Comparison of ENCODE assay signal across 8 cellular contexts in the genomic region with DNA sequence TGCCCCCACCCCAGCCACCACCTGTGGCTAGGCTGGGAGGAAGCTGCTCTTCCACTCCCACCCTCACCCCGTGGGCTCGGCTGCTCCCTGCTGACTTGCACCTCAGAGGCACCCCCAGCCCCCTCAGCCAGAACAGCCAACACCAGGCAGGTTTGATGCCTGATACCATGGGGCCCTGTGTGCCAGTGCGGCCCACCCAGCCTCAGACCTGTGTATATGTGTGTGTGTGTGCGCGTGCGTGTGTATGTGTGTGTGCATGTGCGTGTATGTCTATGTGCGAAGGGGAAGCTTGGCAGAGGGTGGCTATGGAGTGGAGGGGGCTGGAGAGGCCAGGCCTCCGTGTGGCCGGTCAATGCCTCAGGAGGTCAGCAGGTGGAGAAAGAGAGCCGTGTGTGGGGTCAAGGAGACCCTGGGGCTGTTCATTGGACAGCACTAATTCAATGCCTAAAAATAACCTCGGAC. TPM values are rescaled to one million over a fixed set of nuclear protein-coding genes. Genes with fewer than 3 reads are reported as not detected.
A peak's percentile ranks its signal among the peaks of the same experiment; 100 is the strongest.
DNase-seq lines count a peak whose midpoint lies in the region; ATAC-seq, FAIRE-seq and TF ChIP-seq lines count a peak whose summit lies in the region.

No MANE protein-coding gene starts in this region.

- no peaks in the 10 kb centered on the region for H3K27me3 ChIP-seq in BE2C
- H3K27me3 ChIP-seq in mesenchymal stem cell (ENCODE audit: control insufficient read depth in 1 of 2, insufficient read depth in 1 of 2, low read length in 2 of 2), result peaks cover 0 to 34% of the 10 kb centered on the region in 2 experiments
- no peaks in the 10 kb centered on the region for H3K27me3 ChIP-seq in small intestine (ENCODE audit: control insufficient read depth in 2 of 2, insufficient read depth in 2 of 2, low read length in 2 of 2)

- H3K9ac ChIP-seq in mesenchymal stem cell (ENCODE audit: low read length), result no peak overlapping the region

- no peak overlapping the region for H3K4me2 ChIP-seq in mesenchymal stem cell (ENCODE audit: low read length, poor library complexity, severe bottlenecking)

- no peak overlapping the region for H2AFZ ChIP-seq in mesenchymal stem cell (ENCODE audit: low read depth, low read length)

- ATAC-seq in GM21576 (IDR thresholded peaks at IDR 0.05; ENCODE audit: unreplicated experiment), result no peak

- H3K79me1 ChIP-seq in mesenchymal stem cell (replicated peaks; ENCODE audit: low read length, poor library complexity, severe bottlenecking), result no peaks in the 10 kb centered on the region

- H3K23ac ChIP-seq in mesenchymal stem cell (ENCODE audit: low read length in 2 of 2), result no peak overlapping the region

- H3K4ac ChIP-seq in mesenchymal stem cell (ENCODE audit: low read depth in 1 of 2, low read length in 2 of 2), result peak overlapping the region in 1 of 2 experiments; percentile 21

- no peak overlapping the region for H3K14ac ChIP-seq in mesenchymal stem cell (ENCODE audit: low read length in 2 of 2)

- peak overlapping the region in 1 of 2 experiments; percentile 72 for H3K18ac ChIP-seq in mesenchymal stem cell (ENCODE audit: low read depth in 1 of 2, low read length in 2 of 2)

- H4K8ac ChIP-seq in mesenchymal stem cell (ENCODE audit: low read length), result peak overlapping the region; percentile 43

- DNase-seq in BE2C, result peak; percentile 53
- DNase-seq in HuH-7 (ENCODE audit: low spot score), result peak; percentile 82
- peak; percentile 58 to 62 for DNase-seq in T47D (ENCODE audit: low read depth in 1 of 2, low spot score in 1 of 2)
- peak; percentile 33 for DNase-seq in mesenchymal stem cell
- DNase-seq in activated T-cell treated with anti-CD3 and anti-CD28 coated beads for 4 hours, result no peak
- DNase-seq in small intestine, result no peak
- DNase-seq in NCI-H2107 (lab: John Stamatoyannopoulos, UW), result no peak

- in situ Hi-C loops in T47D (cut with HindIII; ENCODE audit: low pct_unique_long_range_greater_than_20kb, low sequenced_read_pairs), result no loop called here

- H3K4me3 ChIP-seq in BE2C (ENCODE audit: low read depth, low read length), result no peak overlapping the region
- no peak overlapping the region for H3K4me3 ChIP-seq in mesenchymal stem cell (ENCODE audit: insufficient read depth in 1 of 2, low read depth in 1 of 2, low read length in 2 of 2)
- H3K4me3 ChIP-seq in small intestine (ENCODE audit: low read depth in 1 of 2, low read length in 2 of 2), result no peak overlapping the region

- H2BK120ac ChIP-seq in mesenchymal stem cell (ENCODE audit: low read depth, low read length), result no peak overlapping the region

- peak overlapping the region; percentile 75 for H4K91ac ChIP-seq in mesenchymal stem cell (ENCODE audit: low read length)

- FAIRE-seq in small intestine (lab: Jason Lieb, UNC), result no peak

- peak overlapping the region in 1 of 2 experiments; percentile 57 for H2BK12ac ChIP-seq in mesenchymal stem cell (ENCODE audit: low read length in 2 of 2)

- 35% methylated on average over 10 of the region's 12 CpGs for WGBS in mesenchymal stem cell
- 55 to 76% (median 65%) methylated on average over 11 to 12 of the region's 12 CpGs for WGBS in small intestine, 3 donors

- no peak overlapping the region for H2BK15ac ChIP-seq in mesenchymal stem cell (ENCODE audit: low read depth, poor library complexity, severe bottlenecking)

- peak; percentile 74 for TF ChIP-seq CTCF in BE2C (IDR thresholded peaks at IDR 0.05; ENCODE audit: low read depth, low read length)

- H2AK5ac ChIP-seq in mesenchymal stem cell (ENCODE audit: low read length, severe bottlenecking), result no peak overlapping the region

- H3K36me3 ChIP-seq in BE2C (no peaks in the 10 kb centered on the region), mesenchymal stem cell (ENCODE audit: control insufficient read depth in 1 of 2, insufficient read depth in 2 of 2, low read depth in 1 of 2, low read length in 2 of 2) (no peaks in the 10 kb centered on the region), small intestine (ENCODE audit: control insufficient read depth in 2 of 2, insufficient read depth in 2 of 2, low read length in 2 of 2) (no peaks in the 10 kb centered on the region)

- H3K4me1 ChIP-seq in BE2C, result no peaks in the 10 kb centered on the region
- H3K4me1 ChIP-seq in mesenchymal stem cell (ENCODE audit: control insufficient read depth, insufficient read depth, low read depth, low read length), result peaks cover 28% of the 10 kb centered on the region
- no peaks in the 10 kb centered on the region for H3K4me1 ChIP-seq in small intestine (ENCODE audit: control insufficient read depth in 2 of 2, insufficient read depth in 1 of 2, low read depth in 1 of 2, low read length in 1 of 2)

- no peaks in the 10 kb centered on the region for H3K9me3 ChIP-seq in BE2C
- no peaks in the 10 kb centered on the region for H3K9me3 ChIP-seq in mesenchymal stem cell (ENCODE audit: control insufficient read depth, low read length)
- no peaks in the 10 kb centered on the region for H3K9me3 ChIP-seq in small intestine (ENCODE audit: control insufficient read depth, low read depth)

- H3K27ac ChIP-seq in mesenchymal stem cell (ENCODE audit: low read length, poor library complexity, severe bottlenecking) (no peak overlapping the region), small intestine (ENCODE audit: low read depth in 1 of 2, low read length in 1 of 2) (no peak overlapping the region)

- no peak overlapping the region for H2BK5ac ChIP-seq in mesenchymal stem cell (ENCODE audit: low read depth, low read length, poor library complexity, severe bottlenecking)

RNA-seq across cellular contexts. Expression of a gene that starts 16.6 kb away (rescaled TPM):
- polyA plus RNA-seq in BE2C (2012; ENCODE audit: insufficient read depth, insufficient read length, low read depth), result 65.5 TPM
- polyA plus RNA-seq in mesenchymal stem cell (2013, experiment 1 of 2), result 13.7 TPM
- 12.0 TPM for polyA plus RNA-seq in mesenchymal stem cell (2013, experiment 2 of 2)
- polyA plus RNA-seq in small intestine, result 10 to 100 TPM; 13.8 to 39.0 (median 20.1) TPM

Comparison
In these comparisons a context has a peak if more than half of its experiments do, and no peak if none do; other contexts are left out.
1. DNase-seq: peak in BE2C (single experiment), HuH-7 (single experiment), T47D (2 of 2) and mesenchymal stem cell (single experiment); none in activated T-cell treated with anti-CD3 and anti-CD28 coated beads for 4 hours (single experiment), small intestine (single experiment) and NCI-H2107 (single experiment).